Comparison of ENCODE assay signal across 1 cellular context in genomic region chr16:71954699-71955195, GRCh38.
TF ChIP-seq lines count a peak whose summit lies in the region.

No MANE protein-coding gene starts in this region.

TF ChIP-seq in GM12878, 131 proteins besides CTCF, POLR2A, EP300 and RAD21:
- TF ChIP-seq CBX3 (IDR thresholded peaks at IDR 0.05; ENCODE audit: borderline replicate concordance, low read depth): no peak
- TF ChIP-seq ZNF24 (IDR thresholded peaks at IDR 0.05): no peak
- no peak for TF ChIP-seq E4F1 (IDR thresholded peaks at IDR 0.05; ENCODE audit: borderline replicate concordance, partially characterized antibody)
- TF ChIP-seq ZNF274 (IDR thresholded peaks at IDR 0.05; ENCODE audit: insufficient read depth, insufficient read length): no peak
- no peak for TF ChIP-seq NR2F1 (conservative IDR thresholded peaks at IDR 0.05)
- TF ChIP-seq EZH2 (IDR thresholded peaks at IDR 0.05; ENCODE audit: borderline replicate concordance, control insufficient read depth, low read depth, low read length): no peak
- no peak for TF ChIP-seq ESRRA (IDR thresholded peaks at IDR 0.05; ENCODE audit: low read length)
